In genomic region chrX:78330068-78330467, GRCh38 we compare ENCODE assay signal across 20 cellular contexts. TPM values are rescaled to one million over a fixed set of nuclear protein-coding genes. Genes with fewer than 3 reads are reported as not detected.
DNase-seq lines count a peak whose midpoint lies in the region; ATAC-seq and TF ChIP-seq lines count a peak whose summit lies in the region.
"Had no signal": no experiment of that assay in that cellular context is flagged by ENCODE, and none has a peak within 500 bp of the region (broad histone marks: within the 10 kb centered on the region; RNA-seq: fewer than 3 reads in every experiment).

No MANE protein-coding gene starts in this region.

- CTCF ChIA-PET in CD4-positive, alpha-beta T cell (lab: Charles Lee): no interaction called here
- CTCF ChIA-PET in T-cell (lab: Charles Lee): no interaction called here

- H3K4me1 Mint-ChIP-seq in CD4-positive, alpha-beta T cell (ENCODE audit: low read depth): peaks cover 78% of the 10 kb centered on the region
- peaks cover 58 to 72% (median 62%) of the 10 kb centered on the region in 3 donors for H3K4me1 Mint-ChIP-seq in T-cell

- H3K9me3 Mint-ChIP-seq in CD4-positive, alpha-beta T cell: no peaks in the 10 kb centered on the region
- no peaks in the 10 kb centered on the region for H3K9me3 Mint-ChIP-seq in T-cell
- H3K9me3 Mint-ChIP-seq: GM23338 had no signal

- DNase-seq in DMS53 (lab: John Stamatoyannopoulos, UW) (peak; percentile 41), DMS53 treated with DMSO at 0.1 percent for 48 hours (lab: John Stamatoyannopoulos, UW; ENCODE audit: unreplicated experiment) (no peak), T-cell (no peak), NCI-H1092 (lab: John Stamatoyannopoulos, UW) (no peak), midbrain (lab: John Stamatoyannopoulos, UW) (no peak), amniotic stem cell (lab: John Stamatoyannopoulos, UW) (no peak)
- no peak for DNase-seq in CD4-positive, alpha-beta T cell
- no peak for DNase-seq in effector memory CD4-positive, alpha-beta T cell
- DNase-seq: aorta, caudate nucleus, dermis blood vessel endothelial cell, DMS79 treated with DMSO at 0.1 percent for 48 hours, kidney, lower lobe of right lung, NCI-H187 treated with DMSO at 0.1 percent for 48 hours, NCI-H2227 treated with DMSO at 0.1 percent for 48 hours, NCI-H774 had no signal

- peak overlapping the region; percentile 90 for H3K4me3 Mint-ChIP-seq in CD4-positive, alpha-beta T cell
- peak overlapping the region in 2 of 3 donors; percentile 68 to 71 for H3K4me3 Mint-ChIP-seq in T-cell
- H3K4me3 Mint-ChIP-seq: GM23338 had no signal

- H3K27me3 ChIP-seq in CD4-positive, alpha-beta T cell (ENCODE audit: control insufficient read depth, insufficient read depth, low read length): no peaks in the 10 kb centered on the region
- no peaks in the 10 kb centered on the region for H3K27me3 ChIP-seq in effector memory CD4-positive, alpha-beta T cell (replicated peaks; ENCODE audit: control insufficient read depth, insufficient read depth, low read length, poor library complexity, severe bottlenecking)

- no peaks in the 10 kb centered on the region for H3K9me3 ChIP-seq in CD4-positive, alpha-beta T cell (ENCODE audit: control insufficient read depth, low read length)
- no peaks in the 10 kb centered on the region for H3K9me3 ChIP-seq in effector memory CD4-positive, alpha-beta T cell (ENCODE audit: control insufficient read depth, low read length)
- H3K9me3 ChIP-seq: lower lobe of right lung had no signal

- peaks cover 6% of the 10 kb centered on the region for H3K4me1 ChIP-seq in effector memory CD4-positive, alpha-beta T cell (ENCODE audit: control insufficient read depth, insufficient read depth, low read length, poor library complexity, severe bottlenecking)
- H3K4me1 ChIP-seq: lower lobe of right lung had no signal

- POLR2A ChIA-PET in CD4-positive, alpha-beta T cell (lab: Charles Lee): no interaction called here
- POLR2A ChIA-PET in T-cell (lab: Charles Lee): no interaction called here

- H3K36me3 Mint-ChIP-seq in CD4-positive, alpha-beta T cell (ENCODE audit: low read depth): no peaks in the 10 kb centered on the region
- no peaks in the 10 kb centered on the region for H3K36me3 Mint-ChIP-seq in T-cell

- TF ChIP-seq CTCF in CD4-positive, alpha-beta T cell (IDR thresholded peaks at IDR 0.05): no peak

- H3K36me3 ChIP-seq in effector memory CD4-positive, alpha-beta T cell (ENCODE audit: control insufficient read depth, insufficient read depth, low read length): no peaks in the 10 kb centered on the region
- H3K36me3 ChIP-seq: lower lobe of right lung had no signal

- peak overlapping the region; percentile 89 for H3K27ac Mint-ChIP-seq in CD4-positive, alpha-beta T cell
- peak overlapping the region; percentile 82 to 89 for H3K27ac Mint-ChIP-seq in T-cell
- H3K27ac Mint-ChIP-seq: GM23338 had no signal

- H3K27ac ChIP-seq in CD4-positive, alpha-beta T cell (ENCODE audit: low read depth, low read length): no peak overlapping the region
- H3K27ac ChIP-seq in effector memory CD4-positive, alpha-beta T cell (ENCODE audit: insufficient read depth, low read length, poor library complexity, severe bottlenecking): peak overlapping the region; percentile 19
- H3K27ac ChIP-seq: 22Rv1, lower lobe of right lung had no signal

- no peak for ATAC-seq in CD4-positive, alpha-beta T cell (ENCODE audit: poor library complexity)
- no peak for ATAC-seq in T-cell (replicated peaks in 1 of 4)
- ATAC-seq: GM23338, lower lobe of right lung had no signal

- no peak overlapping the region for H3K4me3 ChIP-seq in effector memory CD4-positive, alpha-beta T cell (ENCODE audit: insufficient read depth, low read depth, low read length, poor library complexity, severe bottlenecking)
- H3K4me3 ChIP-seq: GM23338, lower lobe of right lung, smooth muscle cell had no signal

- intact Hi-C loops in CD4-positive, alpha-beta T cell (cut with DNase I, micrococcal nuclease): loop anchor here in 1 of 2 experiments (10.0 kb wide), 1 partner anchor 195 kb away; the partner anchor contains the start of gene TAF9B

- no peaks in the 10 kb centered on the region for H3K27me3 Mint-ChIP-seq in CD4-positive, alpha-beta T cell
- peaks cover 0 to 15% of the 10 kb centered on the region in 2 donors for H3K27me3 Mint-ChIP-seq in T-cell

RNA-seq across cellular contexts. Expression of gene CYSLTR1, which starts 2.7 kb away (rescaled TPM):
- total RNA-seq in CD4-positive, alpha-beta T cell: 1 to 10 TPM; 6.6 to 7.4 TPM
- total RNA-seq in T-cell: 10 to 100 TPM; 10.6 to 17.9 (median 11.4) TPM
- total RNA-seq: dermis blood vessel endothelial cell, GM23338 had no signal
